Comparison of ENCODE assay signal across 10 cellular contexts in the genomic region with DNA sequence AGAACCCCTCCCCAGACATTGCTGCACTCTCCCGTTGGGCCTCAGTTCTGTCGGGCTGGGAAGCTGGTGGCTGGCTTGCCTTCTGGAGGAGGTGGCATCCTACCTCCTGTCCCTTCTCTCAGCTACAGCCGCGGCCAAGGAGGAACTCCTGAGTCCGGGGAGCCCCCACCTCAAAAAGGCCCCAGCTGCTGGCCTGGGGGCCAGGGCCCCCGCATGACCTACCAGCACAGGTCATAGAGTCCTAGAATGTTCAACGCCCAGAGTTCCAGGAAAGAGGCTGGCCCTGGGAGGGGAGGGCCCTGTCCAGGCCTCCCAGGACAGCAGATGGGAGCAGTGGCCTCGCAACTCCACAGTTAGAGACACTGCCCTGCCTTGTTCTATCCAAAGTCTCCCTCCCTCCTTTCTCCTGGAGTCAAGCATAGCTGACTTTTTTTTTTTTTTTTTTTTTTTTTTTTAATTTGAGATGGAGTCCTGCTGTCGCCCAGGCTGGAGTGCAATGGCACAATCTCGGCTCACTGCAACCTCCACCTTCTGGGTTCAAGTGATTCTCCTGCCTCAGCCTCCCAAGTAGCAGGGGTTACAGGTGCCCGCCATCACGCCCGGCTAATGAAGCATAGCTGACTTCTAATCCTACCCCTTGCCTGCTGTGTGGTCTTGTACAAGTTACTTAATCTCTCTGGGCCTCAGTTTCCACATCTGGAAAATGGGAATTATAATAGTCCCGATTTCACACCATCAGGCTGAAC. TPM values are rescaled to one million over a fixed set of nuclear protein-coding genes. Genes with fewer than 3 reads are reported as not detected.
DNase-seq lines count a peak whose midpoint lies in the region; ATAC-seq and TF ChIP-seq lines count a peak whose summit lies in the region.
"Had no signal": no experiment of that assay in that cellular context is flagged by ENCODE, and none has a peak within 500 bp of the region (broad histone marks: within the 10 kb centered on the region; RNA-seq: fewer than 3 reads in every experiment).

No MANE protein-coding gene starts in this region.

- no peak for DNase-seq in CD4-positive, alpha-beta memory T cell
- no peak for DNase-seq in RWPE1 (ENCODE audit: low spot score)
- peak; percentile 42 for DNase-seq in globus pallidus (ENCODE audit: low spot score)
- peak; percentile 42 for DNase-seq in pons (ENCODE audit: low spot score)
- DNase-seq in effector memory CD4-positive, alpha-beta T cell: no peak
- DNase-seq in NCI-H748 treated with DMSO at 0.1 percent for 48 hours (lab: John Stamatoyannopoulos, UW): no peak
- DNase-seq in NCI-H1105 treated with DMSO at 0.1 percent for 48 hours (lab: John Stamatoyannopoulos, UW): no peak

- no peaks in the 10 kb centered on the region for H3K27me3 ChIP-seq in CD4-positive, alpha-beta memory T cell (ENCODE audit: insufficient read depth, low read length)
- no peaks in the 10 kb centered on the region for H3K27me3 ChIP-seq in effector memory CD4-positive, alpha-beta T cell (replicated peaks; ENCODE audit: control insufficient read depth, insufficient read depth, low read length, poor library complexity, severe bottlenecking)

- TF ChIP-seq CTCF in RWPE1 (conservative IDR thresholded peaks at IDR 0.05; ENCODE audit: low read depth): no peak

- H3K4me1 Mint-ChIP-seq in CD4-positive, alpha-beta memory T cell: peaks cover 21 to 50% (median 38%) of the 10 kb centered on the region in 4 donors

- H3K9me3 ChIP-seq in CD4-positive, alpha-beta memory T cell (ENCODE audit: control insufficient read depth in 1 of 2, low read length in 2 of 2): no peaks in the 10 kb centered on the region
- H3K9me3 ChIP-seq in effector memory CD4-positive, alpha-beta T cell (ENCODE audit: control insufficient read depth, low read length): no peaks in the 10 kb centered on the region

- no peak overlapping the region for H3K4me3 ChIP-seq in CD4-positive, alpha-beta memory T cell (ENCODE audit: low read length in 2 of 2)
- no peak overlapping the region for H3K4me3 ChIP-seq in effector memory CD4-positive, alpha-beta T cell (ENCODE audit: insufficient read depth, low read depth, low read length, poor library complexity, severe bottlenecking)

- ATAC-seq in GM21528 (IDR thresholded peaks at IDR 0.05; ENCODE audit: low FRiP score, unreplicated experiment): no peak

- H3K4me1 ChIP-seq in CD4-positive, alpha-beta memory T cell (ENCODE audit: insufficient read depth, low read length): peaks cover 36% of the 10 kb centered on the region
- peaks cover 3% of the 10 kb centered on the region for H3K4me1 ChIP-seq in effector memory CD4-positive, alpha-beta T cell (ENCODE audit: control insufficient read depth, insufficient read depth, low read length, poor library complexity, severe bottlenecking)

- POLR2A ChIA-PET in CD4-positive, alpha-beta memory T cell (lab: Charles Lee; ENCODE audit: partially characterized antibody): no interaction called here
- POLR2A ChIA-PET in RWPE1 (lab: Yijun Ruan, JAX; ENCODE audit: low non-redundant PET): no interaction called here

- no peaks in the 10 kb centered on the region for H3K36me3 ChIP-seq in CD4-positive, alpha-beta memory T cell (ENCODE audit: insufficient read depth, low read length)
- H3K36me3 ChIP-seq in effector memory CD4-positive, alpha-beta T cell (ENCODE audit: control insufficient read depth, insufficient read depth, low read length): peaks cover 6% of the 10 kb centered on the region

- H3K36me3 Mint-ChIP-seq in CD4-positive, alpha-beta memory T cell: peaks cover 11 to 15% of the 10 kb centered on the region in 2 donors

- CTCF ChIA-PET in CD4-positive, alpha-beta memory T cell (lab: Charles Lee; ENCODE audit: partially characterized antibody): interaction anchor here (0.7 to 5.0 kb wide), 2 partner anchors 18 to 25 kb away, joined by 4 to 28 read pairs; no protein-coding TSS in a partner anchor
- CTCF ChIA-PET in RWPE1 (lab: Yijun Ruan, JAX): interaction anchor here (0.6 kb wide), 1 partner anchor 8 kb away, joined by 3 read pairs; no protein-coding TSS in a partner anchor

- intact Hi-C loops in CD4-positive, alpha-beta memory T cell (cut with micrococcal nuclease): no loop called here

- no peaks in the 10 kb centered on the region for H3K27me3 Mint-ChIP-seq in CD4-positive, alpha-beta memory T cell

- H3K9me3 Mint-ChIP-seq in CD4-positive, alpha-beta memory T cell: peaks cover 0 to 2% (median 0%) of the 10 kb centered on the region in 8 donors

- no peak overlapping the region for H3K4me3 Mint-ChIP-seq in CD4-positive, alpha-beta memory T cell

- peak overlapping the region in 5 of 7 donors; percentile 24 to 71 (median 57) for H3K27ac Mint-ChIP-seq in CD4-positive, alpha-beta memory T cell

- no peak overlapping the region for H3K27ac ChIP-seq in CD4-positive, alpha-beta memory T cell (ENCODE audit: low read depth, low read length)
- peak overlapping the region; percentile 58 for H3K27ac ChIP-seq in RWPE1
- no peak overlapping the region for H3K27ac ChIP-seq in effector memory CD4-positive, alpha-beta T cell (ENCODE audit: insufficient read depth, low read length, poor library complexity, severe bottlenecking)

RNA-seq across cellular contexts. Expression of a gene that starts 7.1 kb away (rescaled TPM):
- total RNA-seq in CD4-positive, alpha-beta memory T cell: 10 to 100 TPM; 39.3 to 43.2 TPM
- 10 to 100 TPM; 33.2 to 57.2 TPM for polyA plus RNA-seq in CD4-positive, alpha-beta memory T cell

RNA-seq across cellular contexts. Expression of a gene that starts 20.4 kb away (rescaled TPM):
- not detected for total RNA-seq in CD4-positive, alpha-beta memory T cell
- not detected for polyA plus RNA-seq in CD4-positive, alpha-beta memory T cell
- total RNA-seq: LHCN-M2, osteoblast had no signal

Comparison
In these comparisons a context has a peak if more than half of its experiments do, and no peak if none do; other contexts are left out.
1. DNase-seq: peak in globus pallidus (single experiment) and pons (single experiment); none in CD4-positive, alpha-beta memory T cell (0 of 5), RWPE1 (single experiment), effector memory CD4-positive, alpha-beta T cell (0 of 3), NCI-H748 treated with DMSO at 0.1 percent for 48 hours (single experiment) and NCI-H1105 treated with DMSO at 0.1 percent for 48 hours (single experiment).